ENCODE assay signal across 30 cellular contexts in genomic region chr9:15813076-15813475, GRCh38.
"Had no signal": no experiment of that assay in that cellular context is flagged by ENCODE, and none has a peak within 500 bp of the region (broad histone marks: within the 10 kb centered on the region; RNA-seq: fewer than 3 reads in every experiment).

No MANE protein-coding gene starts in this region.

- H3K4me2 ChIP-seq: PC-9 had no signal

- H3K36me3 ChIP-seq: SJCRH30 had no signal

- DNase-seq: Karpas-422, MM.1S, MV-4-11, NCI-H1092, NCI-H1105, NCI-H1417 treated with DMSO at 0.1 percent for 48 hours, NCI-H1436 treated with DMSO at 0.1 percent for 48 hours, NCI-H1694 treated with DMSO at 0.1 percent for 48 hours, NCI-H187 treated with DMSO at 0.1 percent for 48 hours, NCI-H2029, NCI-H2081, NCI-H2227 treated with DMSO at 0.1 percent for 48 hours, NCI-H345, NCI-H446, NCI-H510A treated with DMSO at 0.1 percent for 48 hours, NCI-H524 treated with DMSO at 0.1 percent for 48 hours, NCI-H526 treated with DMSO at 0.1 percent for 48 hours, NCI-H774, PC-9, SHP77, SIG-M5, SJCRH30, T-cell, T-helper 17 cell had no signal

- H2AFZ ChIP-seq: PC-9 had no signal

- H3K27ac ChIP-seq: PC-9, RWPE1, SJCRH30, SK-N-MC had no signal

- ATAC-seq: Panc1, Right ventricle myocardium inferior, SK-N-SH treated with all-trans-retinoic acid at 6 μM for 48 hours, T-cell, T-helper 17 cell had no signal

- H3K4me1 ChIP-seq: SJCRH30 had no signal

- H3K27me3 ChIP-seq: SJCRH30 had no signal

- FAIRE-seq: RCC 7860 had no signal

- H3K4me3 ChIP-seq: PC-9, SJCRH30, SK-N-MC had no signal
